In the genomic region with DNA sequence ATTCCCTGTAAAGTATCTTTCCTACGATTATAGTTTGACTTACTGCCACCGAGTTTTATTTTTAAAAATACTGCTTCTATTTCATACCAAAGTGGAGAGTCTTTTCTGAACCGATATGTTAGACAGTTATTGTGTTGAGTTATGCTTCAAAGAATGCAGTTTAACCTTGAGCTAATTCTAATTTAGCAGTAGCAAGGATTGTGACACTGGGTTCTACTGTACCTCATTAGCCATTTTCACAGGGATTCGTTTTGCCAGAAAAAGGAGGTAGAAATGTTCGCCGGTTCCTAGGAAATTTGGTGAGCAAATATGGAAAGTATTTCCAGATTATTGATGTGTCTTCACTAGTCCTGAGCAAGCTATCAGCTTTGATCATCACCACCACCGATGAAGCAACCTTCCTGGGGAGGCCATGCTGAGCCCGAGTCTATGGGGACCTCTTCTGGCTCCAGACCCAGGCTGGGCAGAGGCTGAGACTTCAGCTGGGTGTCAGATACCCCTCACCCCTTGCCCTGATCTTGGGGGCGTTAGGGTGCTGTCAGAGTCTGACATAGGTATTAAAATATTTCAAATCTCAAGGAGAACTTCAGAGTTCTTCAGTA, we compare ENCODE assay signal across 3 cellular contexts.
TF ChIP-seq lines count a peak whose summit lies in the region.

No MANE protein-coding gene starts in this region.

TF ChIP-seq in SK-N-SH, 30 proteins besides CTCF, POLR2A, EP300 and RAD21 (continued from another document):
- TF ChIP-seq RXRA (IDR thresholded peaks at IDR 0.05; ENCODE audit: borderline replicate concordance, low read depth) (no peak), ELF1 (IDR thresholded peaks at IDR 0.05) (no peak)
- TF ChIP-seq, protein P1, sequence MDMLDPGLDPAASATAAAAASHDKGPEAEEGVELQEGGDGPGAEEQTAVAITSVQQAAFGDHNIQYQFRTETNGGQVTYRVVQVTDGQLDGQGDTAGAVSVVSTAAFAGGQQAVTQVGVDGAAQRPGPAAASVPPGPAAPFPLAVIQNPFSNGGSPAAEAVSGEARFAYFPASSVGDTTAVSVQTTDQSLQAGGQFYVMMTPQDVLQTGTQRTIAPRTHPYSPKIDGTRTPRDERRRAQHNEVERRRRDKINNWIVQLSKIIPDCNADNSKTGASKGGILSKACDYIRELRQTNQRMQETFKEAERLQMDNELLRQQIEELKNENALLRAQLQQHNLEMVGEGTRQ (IDR thresholded peaks at IDR 0.05; ENCODE audit: borderline replicate concordance, low read depth, low read length) = no peak
- TF ChIP-seq, protein P2, sequence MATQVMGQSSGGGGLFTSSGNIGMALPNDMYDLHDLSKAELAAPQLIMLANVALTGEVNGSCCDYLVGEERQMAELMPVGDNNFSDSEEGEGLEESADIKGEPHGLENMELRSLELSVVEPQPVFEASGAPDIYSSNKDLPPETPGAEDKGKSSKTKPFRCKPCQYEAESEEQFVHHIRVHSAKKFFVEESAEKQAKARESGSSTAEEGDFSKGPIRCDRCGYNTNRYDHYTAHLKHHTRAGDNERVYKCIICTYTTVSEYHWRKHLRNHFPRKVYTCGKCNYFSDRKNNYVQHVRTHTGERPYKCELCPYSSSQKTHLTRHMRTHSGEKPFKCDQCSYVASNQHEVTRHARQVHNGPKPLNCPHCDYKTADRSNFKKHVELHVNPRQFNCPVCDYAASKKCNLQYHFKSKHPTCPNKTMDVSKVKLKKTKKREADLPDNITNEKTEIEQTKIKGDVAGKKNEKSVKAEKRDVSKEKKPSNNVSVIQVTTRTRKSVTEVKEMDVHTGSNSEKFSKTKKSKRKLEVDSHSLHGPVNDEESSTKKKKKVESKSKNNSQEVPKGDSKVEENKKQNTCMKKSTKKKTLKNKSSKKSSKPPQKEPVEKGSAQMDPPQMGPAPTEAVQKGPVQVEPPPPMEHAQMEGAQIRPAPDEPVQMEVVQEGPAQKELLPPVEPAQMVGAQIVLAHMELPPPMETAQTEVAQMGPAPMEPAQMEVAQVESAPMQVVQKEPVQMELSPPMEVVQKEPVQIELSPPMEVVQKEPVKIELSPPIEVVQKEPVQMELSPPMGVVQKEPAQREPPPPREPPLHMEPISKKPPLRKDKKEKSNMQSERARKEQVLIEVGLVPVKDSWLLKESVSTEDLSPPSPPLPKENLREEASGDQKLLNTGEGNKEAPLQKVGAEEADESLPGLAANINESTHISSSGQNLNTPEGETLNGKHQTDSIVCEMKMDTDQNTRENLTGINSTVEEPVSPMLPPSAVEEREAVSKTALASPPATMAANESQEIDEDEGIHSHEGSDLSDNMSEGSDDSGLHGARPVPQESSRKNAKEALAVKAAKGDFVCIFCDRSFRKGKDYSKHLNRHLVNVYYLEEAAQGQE (IDR thresholded peaks at IDR 0.05; ENCODE audit: low read depth, low read length) = no peak

TF ChIP-seq in SK-N-SH treated with all-trans-retinoic acid at 6 μM for 48 hours, 23 proteins besides CTCF, POLR2A, EP300 and RAD21 (continued from another document):
- no peak for TF ChIP-seq ISL1 (CRISPR knock-in tag; IDR thresholded peaks at IDR 0.05)

TF ChIP-seq in endothelial cell of umbilical vein, 7 proteins besides CTCF, POLR2A, EP300 and RAD21:
- TF ChIP-seq EZH2 (IDR thresholded peaks at IDR 0.05; ENCODE audit: borderline replicate concordance, low read depth, low read length, severe bottlenecking) (no peak), POLR2AphosphoS5 (IDR thresholded peaks at IDR 0.05; ENCODE audit: insufficient read depth, low read depth, low read length) (no peak), MYC (IDR thresholded peaks at IDR 0.05; ENCODE audit: low read depth, low read length) (no peak), JUN (IDR thresholded peaks at IDR 0.05; ENCODE audit: borderline replicate concordance, insufficient read depth, insufficient read length, low read depth) (no peak), FOS (IDR thresholded peaks at IDR 0.05; ENCODE audit: borderline replicate concordance, insufficient read depth, low read length) (no peak), GATA2 (IDR thresholded peaks at IDR 0.05; ENCODE audit: insufficient read depth, insufficient read length, low read depth, low read length) (no peak)
- TF ChIP-seq, protein P3, sequence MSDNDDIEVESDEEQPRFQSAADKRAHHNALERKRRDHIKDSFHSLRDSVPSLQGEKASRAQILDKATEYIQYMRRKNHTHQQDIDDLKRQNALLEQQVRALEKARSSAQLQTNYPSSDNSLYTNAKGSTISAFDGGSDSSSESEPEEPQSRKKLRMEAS (IDR thresholded peaks at IDR 0.05; ENCODE audit: insufficient read depth, insufficient read length) = no peak
TF ChIP-seq in endothelial cell of umbilical vein: peak in this region for 0.
